30 cellular contexts compared by ENCODE assay signal in genomic region chr9:128349125-128349524, GRCh38.
"Had no signal": no experiment of that assay in that cellular context is flagged by ENCODE, and none has a peak within 500 bp of the region (broad histone marks: within the 10 kb centered on the region; RNA-seq: fewer than 3 reads in every experiment).

No MANE protein-coding gene starts in this region.

- H3K4me3 Mint-ChIP-seq: activated B cell treated with CpG ODN at 0.5 μM for 24 hours; activated naive CD4-positive, alpha-beta T cell treated with anti-CD3 and anti-CD28 coated beads, Interleukin-2, amount 50 U/mL, for 24 hours; activated naive CD8-positive, alpha-beta T cell treated with anti-CD3 and anti-CD28 coated beads for 36 hours; activated T-cell treated with anti-CD3 and anti-CD28 coated beads, Interleukin-2, amount 50 U/mL, for 24 hours; activated T-cell treated with anti-CD3 and anti-CD28 coated beads, Interleukin-2, amount 50 U/mL, for 72 hours; brain; T-helper 17 cell; T-helper 2 cell treated with Interferon-gamma antibody and Interleukin-4, amounts not matched to agents 5 μg/mL and 100 μg/mL, for 36 hours had no signal

- H3K9me3 Mint-ChIP-seq: activated B cell treated with CpG ODN at 0.5 μM for 24 hours; activated naive CD4-positive, alpha-beta T cell treated with anti-CD3 and anti-CD28 coated beads, Interleukin-2, amount 50 U/mL, for 24 hours; activated naive CD8-positive, alpha-beta T cell treated with anti-CD3 and anti-CD28 coated beads for 36 hours; activated T-cell treated with anti-CD3 and anti-CD28 coated beads, Interleukin-2, amount 50 U/mL, for 24 hours; activated T-cell treated with anti-CD3 and anti-CD28 coated beads, Interleukin-2, amount 50 U/mL, for 72 hours; brain; T-helper 2 cell treated with Interferon-gamma antibody and Interleukin-4, amounts not matched to agents 5 μg/mL and 100 μg/mL, for 36 hours had no signal

- H3K27me3 ChIP-seq: ascending aorta, breast epithelium, cardiac muscle cell, colonic mucosa had no signal

- H3K4me1 ChIP-seq: ascending aorta, breast epithelium, colonic mucosa had no signal

- H3K27me3 Mint-ChIP-seq: activated B cell treated with CpG ODN at 0.5 μM for 24 hours; activated naive CD4-positive, alpha-beta T cell treated with anti-CD3 and anti-CD28 coated beads, Interleukin-2, amount 50 U/mL, for 24 hours; activated naive CD8-positive, alpha-beta T cell treated with anti-CD3 and anti-CD28 coated beads for 36 hours; activated T-cell treated with anti-CD3 and anti-CD28 coated beads, Interleukin-2, amount 50 U/mL, for 24 hours; brain; T-helper 17 cell had no signal

- DNase-seq: activated B cell treated with CpG ODN at 0.5 μM for 24 hours; activated CD4-positive, alpha-beta T cell treated with anti-CD3 and anti-CD28 coated beads for 48 hours; activated CD4-positive, alpha-beta T cell treated with anti-CD3 and anti-CD28 coated beads, Interleukin-2, amount 50 U/mL, for 1 hour; activated CD4-positive, alpha-beta T cell treated with anti-CD3 and anti-CD28 coated beads, Interleukin-2, amount 50 U/mL, for 48 hours; activated CD8-positive, alpha-beta memory T cell treated with anti-CD3 and anti-CD28 coated beads, Interleukin-2, amount 50 U/mL, for 48 hours; activated gamma-delta T cell; activated naive CD4-positive, alpha-beta T cell; activated naive CD8-positive, alpha-beta T cell treated with anti-CD3 and anti-CD28 coated beads for 36 hours; activated T-cell treated with anti-CD3 and anti-CD28 coated beads for 4 hours; activated T-cell treated with anti-CD3 and anti-CD28 coated beads, Interleukin-2, amount 50 U/mL, for 24 hours; activated T-cell treated with anti-CD3 and anti-CD28 coated beads, Interleukin-2, amount 50 U/mL, for 72 hours; amygdala; central memory CD4-positive, alpha-beta T cell; cerebellar nuclear complex; colonic mucosa; effector CD8-positive, alpha-beta T cell; foreskin fibroblast; head of caudate nucleus; T-helper 1 cell; T-helper 17 cell; T1000; WERI-Rb-1 had no signal

- H3K27ac Mint-ChIP-seq: activated B cell treated with CpG ODN at 0.5 μM for 24 hours; activated naive CD4-positive, alpha-beta T cell treated with anti-CD3 and anti-CD28 coated beads, Interleukin-2, amount 50 U/mL, for 24 hours; activated naive CD8-positive, alpha-beta T cell treated with anti-CD3 and anti-CD28 coated beads for 36 hours; activated T-cell treated with anti-CD3 and anti-CD28 coated beads, Interleukin-2, amount 50 U/mL, for 24 hours; activated T-cell treated with anti-CD3 and anti-CD28 coated beads, Interleukin-2, amount 50 U/mL, for 72 hours; brain; T-helper 17 cell; T-helper 2 cell treated with Interferon-gamma antibody and Interleukin-4, amounts not matched to agents 5 μg/mL and 100 μg/mL, for 36 hours had no signal

- H3K4me3 ChIP-seq: ascending aorta, breast epithelium, cardiac muscle cell, colonic mucosa had no signal

- H3K36me3 ChIP-seq: breast epithelium had no signal

- H3K4me1 Mint-ChIP-seq: activated B cell treated with CpG ODN at 0.5 μM for 24 hours; activated naive CD4-positive, alpha-beta T cell treated with anti-CD3 and anti-CD28 coated beads, Interleukin-2, amount 50 U/mL, for 24 hours; activated naive CD8-positive, alpha-beta T cell treated with anti-CD3 and anti-CD28 coated beads for 36 hours; brain had no signal

- H3K9me3 ChIP-seq: ascending aorta, breast epithelium, colonic mucosa had no signal

- ATAC-seq: activated CD4-positive, CD25-positive, alpha-beta regulatory T cell treated with anti-CD3 and anti-CD28 coated beads, Interleukin-2, amount 50 U/mL, for 24 hours; activated T-cell treated with anti-CD3 and anti-CD28 coated beads, Interleukin-2, amount 50 U/mL, for 72 hours; esophagus mucosa; T-helper 17 cell had no signal

- H3K27ac ChIP-seq: ascending aorta, breast epithelium, cardiac muscle cell, colonic mucosa, WERI-Rb-1 had no signal
